In genomic region chr11:66349084-66349386, GRCh38 we compare ENCODE assay signal across 1 cellular context.
TF ChIP-seq lines count a peak whose summit lies in the region.

No MANE protein-coding gene starts in this region.

TF ChIP-seq in GM23338, 12 proteins besides CTCF, POLR2A, EP300 and RAD21 (continued from another document):
- TF ChIP-seq, protein P1, sequence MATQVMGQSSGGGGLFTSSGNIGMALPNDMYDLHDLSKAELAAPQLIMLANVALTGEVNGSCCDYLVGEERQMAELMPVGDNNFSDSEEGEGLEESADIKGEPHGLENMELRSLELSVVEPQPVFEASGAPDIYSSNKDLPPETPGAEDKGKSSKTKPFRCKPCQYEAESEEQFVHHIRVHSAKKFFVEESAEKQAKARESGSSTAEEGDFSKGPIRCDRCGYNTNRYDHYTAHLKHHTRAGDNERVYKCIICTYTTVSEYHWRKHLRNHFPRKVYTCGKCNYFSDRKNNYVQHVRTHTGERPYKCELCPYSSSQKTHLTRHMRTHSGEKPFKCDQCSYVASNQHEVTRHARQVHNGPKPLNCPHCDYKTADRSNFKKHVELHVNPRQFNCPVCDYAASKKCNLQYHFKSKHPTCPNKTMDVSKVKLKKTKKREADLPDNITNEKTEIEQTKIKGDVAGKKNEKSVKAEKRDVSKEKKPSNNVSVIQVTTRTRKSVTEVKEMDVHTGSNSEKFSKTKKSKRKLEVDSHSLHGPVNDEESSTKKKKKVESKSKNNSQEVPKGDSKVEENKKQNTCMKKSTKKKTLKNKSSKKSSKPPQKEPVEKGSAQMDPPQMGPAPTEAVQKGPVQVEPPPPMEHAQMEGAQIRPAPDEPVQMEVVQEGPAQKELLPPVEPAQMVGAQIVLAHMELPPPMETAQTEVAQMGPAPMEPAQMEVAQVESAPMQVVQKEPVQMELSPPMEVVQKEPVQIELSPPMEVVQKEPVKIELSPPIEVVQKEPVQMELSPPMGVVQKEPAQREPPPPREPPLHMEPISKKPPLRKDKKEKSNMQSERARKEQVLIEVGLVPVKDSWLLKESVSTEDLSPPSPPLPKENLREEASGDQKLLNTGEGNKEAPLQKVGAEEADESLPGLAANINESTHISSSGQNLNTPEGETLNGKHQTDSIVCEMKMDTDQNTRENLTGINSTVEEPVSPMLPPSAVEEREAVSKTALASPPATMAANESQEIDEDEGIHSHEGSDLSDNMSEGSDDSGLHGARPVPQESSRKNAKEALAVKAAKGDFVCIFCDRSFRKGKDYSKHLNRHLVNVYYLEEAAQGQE (IDR thresholded peaks at IDR 0.05; ENCODE audit: unreplicated experiment): no peak
- TF ChIP-seq JUNB (IDR thresholded peaks at IDR 0.05; ENCODE audit: unreplicated experiment) (no peak), ZNF331 (CRISPR knock-in tag; IDR thresholded peaks at IDR 0.05; ENCODE audit: low read depth) (no peak), STAT1 (IDR thresholded peaks at IDR 0.05; ENCODE audit: unreplicated experiment) (no peak), ZNF114 (CRISPR knock-in tag; IDR thresholded peaks at IDR 0.05) (no peak), EZH2phosphoT487 (IDR thresholded peaks at IDR 0.05; ENCODE audit: unreplicated experiment) (no peak)
- TF ChIP-seq, protein P2, sequence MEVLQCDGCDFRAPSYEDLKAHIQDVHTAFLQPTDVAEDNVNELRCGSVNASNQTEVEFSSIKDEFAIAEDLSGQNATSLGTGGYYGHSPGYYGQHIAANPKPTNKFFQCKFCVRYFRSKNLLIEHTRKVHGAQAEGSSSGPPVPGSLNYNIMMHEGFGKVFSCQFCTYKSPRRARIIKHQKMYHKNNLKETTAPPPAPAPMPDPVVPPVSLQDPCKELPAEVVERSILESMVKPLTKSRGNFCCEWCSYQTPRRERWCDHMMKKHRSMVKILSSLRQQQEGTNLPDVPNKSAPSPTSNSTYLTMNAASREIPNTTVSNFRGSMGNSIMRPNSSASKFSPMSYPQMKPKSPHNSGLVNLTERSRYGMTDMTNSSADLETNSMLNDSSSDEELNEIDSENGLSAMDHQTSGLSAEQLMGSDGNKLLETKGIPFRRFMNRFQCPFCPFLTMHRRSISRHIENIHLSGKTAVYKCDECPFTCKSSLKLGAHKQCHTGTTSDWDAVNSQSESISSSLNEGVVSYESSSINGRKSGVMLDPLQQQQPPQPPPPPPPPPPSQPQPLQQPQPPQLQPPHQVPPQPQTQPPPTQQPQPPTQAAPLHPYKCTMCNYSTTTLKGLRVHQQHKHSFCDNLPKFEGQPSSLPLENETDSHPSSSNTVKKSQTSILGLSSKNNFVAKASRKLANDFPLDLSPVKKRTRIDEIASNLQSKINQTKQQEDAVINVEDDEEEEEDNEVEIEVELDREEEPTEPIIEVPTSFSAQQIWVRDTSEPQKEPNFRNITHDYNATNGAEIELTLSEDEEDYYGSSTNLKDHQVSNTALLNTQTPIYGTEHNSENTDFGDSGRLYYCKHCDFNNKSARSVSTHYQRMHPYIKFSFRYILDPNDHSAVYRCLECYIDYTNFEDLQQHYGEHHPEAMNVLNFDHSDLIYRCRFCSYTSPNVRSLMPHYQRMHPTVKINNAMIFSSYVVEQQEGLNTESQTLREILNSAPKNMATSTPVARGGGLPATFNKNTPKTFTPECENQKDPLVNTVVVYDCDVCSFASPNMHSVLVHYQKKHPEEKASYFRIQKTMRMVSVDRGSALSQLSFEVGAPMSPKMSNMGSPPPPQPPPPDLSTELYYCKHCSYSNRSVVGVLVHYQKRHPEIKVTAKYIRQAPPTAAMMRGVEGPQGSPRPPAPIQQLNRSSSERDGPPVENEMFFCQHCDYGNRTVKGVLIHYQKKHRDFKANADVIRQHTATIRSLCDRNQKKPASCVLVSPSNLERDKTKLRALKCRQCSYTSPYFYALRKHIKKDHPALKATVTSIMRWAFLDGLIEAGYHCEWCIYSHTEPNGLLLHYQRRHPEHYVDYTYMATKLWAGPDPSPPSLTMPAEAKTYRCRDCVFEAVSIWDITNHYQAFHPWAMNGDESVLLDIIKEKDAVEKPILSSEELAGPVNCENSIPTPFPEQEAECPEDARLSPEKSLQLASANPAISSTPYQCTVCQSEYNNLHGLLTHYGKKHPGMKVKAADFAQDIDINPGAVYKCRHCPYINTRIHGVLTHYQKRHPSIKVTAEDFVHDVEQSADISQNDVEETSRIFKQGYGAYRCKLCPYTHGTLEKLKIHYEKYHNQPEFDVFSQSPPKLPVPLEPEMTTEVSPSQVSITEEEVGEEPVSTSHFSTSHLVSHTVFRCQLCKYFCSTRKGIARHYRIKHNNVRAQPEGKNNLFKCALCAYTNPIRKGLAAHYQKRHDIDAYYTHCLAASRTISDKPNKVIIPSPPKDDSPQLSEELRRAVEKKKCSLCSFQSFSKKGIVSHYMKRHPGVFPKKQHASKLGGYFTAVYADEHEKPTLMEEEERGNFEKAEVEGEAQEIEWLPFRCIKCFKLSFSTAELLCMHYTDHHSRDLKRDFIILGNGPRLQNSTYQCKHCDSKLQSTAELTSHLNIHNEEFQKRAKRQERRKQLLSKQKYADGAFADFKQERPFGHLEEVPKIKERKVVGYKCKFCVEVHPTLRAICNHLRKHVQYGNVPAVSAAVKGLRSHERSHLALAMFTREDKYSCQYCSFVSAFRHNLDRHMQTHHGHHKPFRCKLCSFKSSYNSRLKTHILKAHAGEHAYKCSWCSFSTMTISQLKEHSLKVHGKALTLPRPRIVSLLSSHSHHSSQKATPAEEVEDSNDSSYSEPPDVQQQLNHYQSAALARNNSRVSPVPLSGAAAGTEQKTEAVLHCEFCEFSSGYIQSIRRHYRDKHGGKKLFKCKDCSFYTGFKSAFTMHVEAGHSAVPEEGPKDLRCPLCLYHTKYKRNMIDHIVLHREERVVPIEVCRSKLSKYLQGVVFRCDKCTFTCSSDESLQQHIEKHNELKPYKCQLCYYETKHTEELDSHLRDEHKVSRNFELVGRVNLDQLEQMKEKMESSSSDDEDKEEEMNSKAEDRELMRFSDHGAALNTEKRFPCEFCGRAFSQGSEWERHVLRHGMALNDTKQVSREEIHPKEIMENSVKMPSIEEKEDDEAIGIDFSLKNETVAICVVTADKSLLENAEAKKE (CRISPR knock-in tag; IDR thresholded peaks at IDR 0.05): no peak
